Comparison of ENCODE assay signal across 17 cellular contexts in genomic region chr6:109428889-109429477, GRCh38.
DNase-seq lines count a peak whose midpoint lies in the region; ATAC-seq and TF ChIP-seq lines count a peak whose summit lies in the region.
"Had no signal": no experiment of that assay in that cellular context is flagged by ENCODE, and none has a peak within 500 bp of the region (broad histone marks: within the 10 kb centered on the region; RNA-seq: fewer than 3 reads in every experiment).

No MANE protein-coding gene starts in this region.

- H3K27ac ChIP-seq in VCaP, result peak overlapping the region; percentile 83
- H3K27ac ChIP-seq: SJSA1, transverse colon had no signal

- no peak for ATAC-seq in GM18907 (IDR thresholded peaks at IDR 0.05; ENCODE audit: unreplicated experiment)
- ATAC-seq: WTC11 had no signal

- peak; percentile 25 for DNase-seq in NCI-H2029 (lab: John Stamatoyannopoulos, UW)
- DNase-seq in NCI-H2029 treated with DMSO at 0.1 percent for 48 hours (lab: John Stamatoyannopoulos, UW), result no peak
- peak; percentile 41 to 69 for DNase-seq in foreskin fibroblast
- DNase-seq in stromal cell of bone marrow (ENCODE audit: low read depth), result peak; percentile 54
- DNase-seq in T-helper 1 cell, result no peak
- DNase-seq in NCI-H526 treated with DMSO at 0.1 percent for 48 hours (lab: John Stamatoyannopoulos, UW), result no peak
- DNase-seq: activated CD8-positive, alpha-beta memory T cell treated with anti-CD3 and anti-CD28 coated beads, Interleukin-2, amount 50 U/mL, for 4 hours; DMS79; effector CD8-positive, alpha-beta T cell; left cardiac atrium; NCI-H524; stimulated activated CD4-positive, alpha-beta T cell treated with anti-CD3 and anti-CD28 coated beads, Interleukin-12 subunit alpha, Interleukin-12 subunit beta, amount 100 ng/mL, for 4 hours; transverse colon had no signal

- peak overlapping the region in 1 of 2 donors; percentile 11 for H3K4me3 ChIP-seq in foreskin fibroblast (ENCODE audit: low read depth in 1 of 2, low read length in 2 of 2)
- H3K4me3 ChIP-seq: SJSA1, transverse colon had no signal

- TF ChIP-seq CTCF in VCaP (conservative IDR thresholded peaks at IDR 0.05), result no peak
- no peak for TF ChIP-seq CTCF in foreskin fibroblast (IDR thresholded peaks at IDR 0.05; ENCODE audit: low read depth, low read length)

Comparison
In these comparisons a context has a peak if more than half of its experiments do, and no peak if none do; other contexts are left out.
1. DNase-seq: peak in NCI-H2029 (single experiment), foreskin fibroblast (2 of 2) and stromal cell of bone marrow (single experiment); none in NCI-H2029 treated with DMSO at 0.1 percent for 48 hours (single experiment), T-helper 1 cell (0 of 5) and NCI-H526 treated with DMSO at 0.1 percent for 48 hours (single experiment).